In genomic region chr4:26139310-26139924, GRCh38 we compare ENCODE assay signal across 16 cellular contexts.
DNase-seq lines count a peak whose midpoint lies in the region; ATAC-seq and TF ChIP-seq lines count a peak whose summit lies in the region.
"Had no signal": no experiment of that assay in that cellular context is flagged by ENCODE, and none has a peak within 500 bp of the region (broad histone marks: within the 10 kb centered on the region; RNA-seq: fewer than 3 reads in every experiment).

No MANE protein-coding gene starts in this region.

- H3K27ac ChIP-seq in A673 (ENCODE audit: low read depth, low read length, poor library complexity, severe bottlenecking), result no peak overlapping the region
- no peak overlapping the region for H3K27ac ChIP-seq in GM23338 (ENCODE audit: low read depth)
- H3K27ac ChIP-seq in osteoblast (ENCODE audit: low read depth, low read length), result peak overlapping the region; percentile 78
- H3K27ac ChIP-seq: VCaP had no signal

- peaks cover 17% of the 10 kb centered on the region for H3K9me2 ChIP-seq in GM23338 (ENCODE audit: insufficient read depth)

- H4K20me1 ChIP-seq in GM23338 (replicated peaks; ENCODE audit: insufficient read depth) (no peaks in the 10 kb centered on the region), osteoblast (ENCODE audit: insufficient read depth, low read length) (no peaks in the 10 kb centered on the region)

- H3K79me2 ChIP-seq in GM23338 (replicated peaks; ENCODE audit: insufficient read depth), result no peaks in the 10 kb centered on the region
- H3K79me2 ChIP-seq in osteoblast (ENCODE audit: insufficient read depth, low read length), result no peaks in the 10 kb centered on the region

- H3K36me3 ChIP-seq in A673 (ENCODE audit: insufficient read depth, low read length, poor library complexity, severe bottlenecking) (no peaks in the 10 kb centered on the region), GM23338 (ENCODE audit: insufficient read depth) (no peaks in the 10 kb centered on the region), osteoblast (ENCODE audit: insufficient read depth, low read length) (no peaks in the 10 kb centered on the region), Caco-2 (ENCODE audit: control insufficient read depth, insufficient read depth, low read length) (no peaks in the 10 kb centered on the region)

- POLR2A ChIA-PET in A673 (lab: Charles Lee; ENCODE audit: low non-redundant PET) (interaction anchor here (0.5 kb wide), 1 partner anchor 211 kb away, joined by 5 read pairs; no protein-coding TSS in a partner anchor), Caco-2 (lab: Charles Lee) (no interaction called here)

- ATAC-seq in GM23338 (peak; percentile 88), HG03196 (IDR thresholded peaks at IDR 0.05; ENCODE audit: unreplicated experiment) (no peak), HG02763 (IDR thresholded peaks at IDR 0.05; ENCODE audit: unreplicated experiment) (no peak)
- ATAC-seq: left colon had no signal

- H3K27me3 ChIP-seq in A673 (replicated peaks; ENCODE audit: insufficient read depth, low read depth, low read length, poor library complexity) (no peaks in the 10 kb centered on the region), GM23338 (ENCODE audit: insufficient read depth) (no peaks in the 10 kb centered on the region), osteoblast (ENCODE audit: insufficient read depth, low read length) (no peaks in the 10 kb centered on the region), Caco-2 (replicated peaks; ENCODE audit: control insufficient read depth, insufficient read depth, low read length) (no peaks in the 10 kb centered on the region)

- H3K4me3 Mint-ChIP-seq in GM23338, result no peak overlapping the region
- H3K4me3 Mint-ChIP-seq in activated T-helper 2 cell treated with anti-CD3 and anti-CD28 coated beads, Interferon-gamma antibody, Interleukin-2, Interleukin-4, amounts not matched to agents 10 μg/mL and 5 μg/mL and 100 μg/mL, durations not matched to agents 14 hours and 24 hours and 36 hours (ENCODE audit: low read depth), result no peak overlapping the region
- H3K4me3 Mint-ChIP-seq in Caco-2 (ENCODE audit: unreplicated experiment), result no peak overlapping the region
- H3K4me3 Mint-ChIP-seq: activated naive CD8-positive, alpha-beta T cell had no signal

- no peaks in the 10 kb centered on the region for H3K9me3 ChIP-seq in A673 (ENCODE audit: low read depth, low read length, poor library complexity, severe bottlenecking)
- no peaks in the 10 kb centered on the region for H3K9me3 ChIP-seq in osteoblast (ENCODE audit: low read depth, low read length)
- no peaks in the 10 kb centered on the region for H3K9me3 ChIP-seq in Caco-2

- no peaks in the 10 kb centered on the region; the same call in 2 of the 3 replicates for H3K9me3 Mint-ChIP-seq in GM23338
- peaks cover 12% of the 10 kb centered on the region for H3K9me3 Mint-ChIP-seq in activated T-helper 2 cell treated with anti-CD3 and anti-CD28 coated beads, Interferon-gamma antibody, Interleukin-2, Interleukin-4, amounts not matched to agents 10 μg/mL and 5 μg/mL and 100 μg/mL, durations not matched to agents 14 hours and 24 hours and 36 hours
- peaks cover 11% of the 10 kb centered on the region for H3K9me3 Mint-ChIP-seq in Caco-2 (ENCODE audit: unreplicated experiment)

- H3K4me3 ChIP-seq in A673 (ENCODE audit: low read depth, low read length, poor library complexity, severe bottlenecking), result no peak overlapping the region
- H3K4me3 ChIP-seq in GM23338, result no peak overlapping the region
- no peak overlapping the region for H3K4me3 ChIP-seq in osteoblast (ENCODE audit: insufficient read depth, low read length)
- H3K4me3 ChIP-seq in Caco-2 (ENCODE audit: low read depth, low read length), result no peak overlapping the region

- H3K36me3 Mint-ChIP-seq in GM23338 (ENCODE audit: low read depth) (no peaks in the 10 kb centered on the region; the same call in 2 of the 3 replicates), Caco-2 (ENCODE audit: insufficient read depth, unreplicated experiment) (no peaks in the 10 kb centered on the region)
- peaks cover 30% of the 10 kb centered on the region for H3K36me3 Mint-ChIP-seq in activated T-helper 2 cell treated with anti-CD3 and anti-CD28 coated beads, Interferon-gamma antibody, Interleukin-2, Interleukin-4, amounts not matched to agents 10 μg/mL and 5 μg/mL and 100 μg/mL, durations not matched to agents 14 hours and 24 hours and 36 hours (ENCODE audit: low read depth)
- H3K36me3 Mint-ChIP-seq: activated naive CD8-positive, alpha-beta T cell had no signal

- H2AFZ ChIP-seq in GM23338, result peak overlapping the region; percentile 47; the same call in 1 of the 2 replicates
- peak overlapping the region; percentile 78 for H2AFZ ChIP-seq in osteoblast (ENCODE audit: low read length)

- no peaks in the 10 kb centered on the region for H3K4me1 ChIP-seq in A673 (ENCODE audit: insufficient read depth, low read length, poor library complexity, severe bottlenecking)
- peaks cover 8% of the 10 kb centered on the region; the same call in 1 of the 2 replicates for H3K4me1 ChIP-seq in GM23338 (ENCODE audit: insufficient read depth)
- H3K4me1 ChIP-seq in osteoblast (ENCODE audit: insufficient read depth, low read length), result peaks cover 32% of the 10 kb centered on the region
- peaks cover 2% of the 10 kb centered on the region for H3K4me1 ChIP-seq in Caco-2

- H3K27ac Mint-ChIP-seq in GM23338 (no peak overlapping the region), Caco-2 (ENCODE audit: unreplicated experiment) (no peak overlapping the region)
- H3K27ac Mint-ChIP-seq in activated T-helper 2 cell treated with anti-CD3 and anti-CD28 coated beads, Interferon-gamma antibody, Interleukin-2, Interleukin-4, amounts not matched to agents 10 μg/mL and 5 μg/mL and 100 μg/mL, durations not matched to agents 14 hours and 24 hours and 36 hours, result peak overlapping the region; percentile 83
- H3K27ac Mint-ChIP-seq: activated naive CD8-positive, alpha-beta T cell had no signal

- H3K27me3 Mint-ChIP-seq in GM23338 (ENCODE audit: insufficient read depth, low read depth, poor library complexity), result peaks cover 4% of the 10 kb centered on the region
- H3K27me3 Mint-ChIP-seq in activated T-helper 2 cell treated with anti-CD3 and anti-CD28 coated beads, Interferon-gamma antibody, Interleukin-2, Interleukin-4, amounts not matched to agents 10 μg/mL and 5 μg/mL and 100 μg/mL, durations not matched to agents 14 hours and 24 hours and 36 hours (ENCODE audit: low read depth), result no peaks in the 10 kb centered on the region
- H3K27me3 Mint-ChIP-seq in Caco-2 (ENCODE audit: insufficient read depth, unreplicated experiment), result no peaks in the 10 kb centered on the region
- H3K27me3 Mint-ChIP-seq: activated naive CD8-positive, alpha-beta T cell had no signal

- DNase-seq in A673 (ENCODE audit: low spot score) (peak; percentile 17), GM23338 (ENCODE audit: low spot score) (no peak), osteoblast (ENCODE audit: insufficient read length, low spot score, missing footprints) (peak; percentile 76), Caco-2 (no peak), NK-92 (lab: John Stamatoyannopoulos, UW; ENCODE audit: unreplicated experiment) (no peak)
- DNase-seq in activated T-helper 2 cell treated with anti-CD3 and anti-CD28 coated beads, Interferon-gamma antibody, Interleukin-2, Interleukin-4, amounts not matched to agents 10 μg/mL and 5 μg/mL and 100 μg/mL, durations not matched to agents 14 hours and 24 hours and 36 hours (ENCODE audit: low spot score), result no peak
- DNase-seq: activated CD8-positive, alpha-beta memory T cell treated with anti-CD3 and anti-CD28 coated beads, Interleukin-2, amount 50 U/mL, for 48 hours; effector CD4-positive, alpha-beta T cell; hippocampal formation; NCI-H774; stimulated activated naive CD4-positive, alpha-beta T cell treated with Interleukin-2 at 50 U/mL for 16 hours had no signal

- H3F3A ChIP-seq in GM23338 (replicated peaks; ENCODE audit: low read depth), result no peaks in the 10 kb centered on the region

- BruUV-seq in A673 (replicated peaks; lab: Mats Ljungman, UMichigan), result no TSS peak
- BruUV-seq in Caco-2 (replicated peaks; lab: Mats Ljungman, UMichigan), result no TSS peak

- H3K4me1 Mint-ChIP-seq in GM23338 (peaks cover 8% of the 10 kb centered on the region; the same call in 2 of the 3 replicates), Caco-2 (ENCODE audit: low read depth, unreplicated experiment) (no peaks in the 10 kb centered on the region)
- peaks cover 69% of the 10 kb centered on the region for H3K4me1 Mint-ChIP-seq in activated T-helper 2 cell treated with anti-CD3 and anti-CD28 coated beads, Interferon-gamma antibody, Interleukin-2, Interleukin-4, amounts not matched to agents 10 μg/mL and 5 μg/mL and 100 μg/mL, durations not matched to agents 14 hours and 24 hours and 36 hours (ENCODE audit: low read depth)

- H3K4me2 ChIP-seq in GM23338 (no peak overlapping the region), osteoblast (ENCODE audit: insufficient read depth, low read length) (peak overlapping the region; percentile 26)

- TF ChIP-seq CTCF in A673 (conservative IDR thresholded peaks at IDR 0.05; ENCODE audit: low read depth, low read length), result no peak
- TF ChIP-seq CTCF in GM23338 (conservative IDR thresholded peaks at IDR 0.05; ENCODE audit: low read depth in 2 of 2), result no peak
- no peak for TF ChIP-seq CTCF in osteoblast (IDR thresholded peaks at IDR 0.05; ENCODE audit: extremely low read depth, low read depth, low read length)
- TF ChIP-seq CTCF in Caco-2 (IDR thresholded peaks at IDR 0.05; ENCODE audit: insufficient read depth in 1 of 2, low read depth in 1 of 2, low read length in 1 of 2, severe bottlenecking in 1 of 2, unreplicated experiment in 1 of 2), result no peak

- intact Hi-C loops in A673 (cut with micrococcal nuclease; ENCODE audit: unreplicated experiment), result no loop called here
- intact Hi-C loops in activated T-helper 2 cell treated with anti-CD3 and anti-CD28 coated beads, Interferon-gamma antibody, Interleukin-2, Interleukin-4, amounts not matched to agents 10 μg/mL and 5 μg/mL and 100 μg/mL, durations not matched to agents 14 hours and 24 hours and 36 hours (cut with micrococcal nuclease), result no loop called here
- intact Hi-C loops in Caco-2 (cut with micrococcal nuclease; ENCODE audit: unreplicated experiment), result no loop called here

- CTCF ChIA-PET in A673 (lab: Charles Lee) (no interaction called here), Caco-2 (lab: Charles Lee) (no interaction called here)

TF ChIP-seq in GM23338, 12 proteins besides CTCF, POLR2A, EP300 and RAD21 (continues in another document):
- TF ChIP-seq EZH2 (IDR thresholded peaks at IDR 0.05; ENCODE audit: low read depth, unreplicated experiment), result no peak
- TF ChIP-seq CREB1 (CRISPR knock-in tag; IDR thresholded peaks at IDR 0.05; ENCODE audit: low read depth), result no peak
- TF ChIP-seq ZNF331 (CRISPR knock-in tag; IDR thresholded peaks at IDR 0.05; ENCODE audit: low read depth), result no peak
- no peak for TF ChIP-seq NANOG (IDR thresholded peaks at IDR 0.05; ENCODE audit: borderline replicate concordance)

Comparison
In these comparisons a context has a peak if more than half of its experiments do, and no peak if none do; other contexts are left out.
1. DNase-seq: peak in A673 (single experiment) and osteoblast (single experiment); none in GM23338 (single experiment), activated T-helper 2 cell treated with anti-CD3 and anti-CD28 coated beads, Interferon-gamma antibody, Interleukin-2, Interleukin-4, amounts not matched to agents 10 μg/mL and 5 μg/mL and 100 μg/mL, durations not matched to agents 14 hours and 24 hours and 36 hours (single experiment), Caco-2 (0 of 2) and NK-92 (single experiment).